Comparison of ENCODE assay signal across 8 cellular contexts in genomic region chr14:24310666-24311604, GRCh38. TPM values are rescaled to one million over a fixed set of nuclear protein-coding genes. Genes with fewer than 3 reads are reported as not detected.
DNase-seq lines count a peak whose midpoint lies in the region; ATAC-seq, FAIRE-seq and TF ChIP-seq lines count a peak whose summit lies in the region.

TSS of gene LTB4R (plus strand) at chr14:24311502. CDS start at chr14:24315652, 4,150 bp downstream.

- H3K4me1 ChIP-seq in foreskin keratinocyte (peaks cover 24% of the 10 kb centered on the region), SJCRH30 (no peaks in the 10 kb centered on the region)

- H3K27ac ChIP-seq in foreskin keratinocyte (peak within 1 kb of the TSS; percentile 25), SJCRH30 (no peak within 1 kb of the TSS)

- DNase-seq in GM12892 (ENCODE audit: insufficient read length) (peak; percentile 65), NCI-H69 (lab: John Stamatoyannopoulos, UW) (peak; percentile 95), foreskin keratinocyte (peak; percentile 30 to 56), posterior cingulate gyrus (peak; percentile 44 to 96 (median 69)), SJCRH30 (no peak), NCI-H524 treated with DMSO at 0.1 percent for 48 hours (lab: John Stamatoyannopoulos, UW) (no peak)
- DNase-seq in activated effector memory CD4-positive, alpha-beta T cell treated with Interleukin-2 at 50 U/mL for 16 hours, result peak; percentile 64

- intact Hi-C loops in posterior cingulate gyrus (cut with DNase I), result no loop called here

- TF ChIP-seq CTCF in foreskin keratinocyte (conservative IDR thresholded peaks at IDR 0.05), result peak; percentile 49

- no peak within 1 kb of the TSS for H3K4me3 ChIP-seq in SJCRH30

- peaks cover 17% of the 10 kb centered on the region for H3K36me3 ChIP-seq in SJCRH30

- no peaks in the 10 kb centered on the region for H3K9me3 ChIP-seq in SJCRH30 (replicated peaks)

- FAIRE-seq in GM12892 (lab: Jason Lieb, UNC), result peak; percentile 93

- peak; percentile 55 for ATAC-seq in HG02678 (IDR thresholded peaks at IDR 0.05; ENCODE audit: unreplicated experiment)
- peak; percentile 72 for ATAC-seq in foreskin keratinocyte

- TF ChIP-seq POLR2A in GM12892 (IDR thresholded peaks at IDR 0.05; ENCODE audit: low read depth, low read length), result peak; percentile 11

- no peaks in the 10 kb centered on the region for H3K27me3 ChIP-seq in foreskin keratinocyte
- no peaks in the 10 kb centered on the region for H3K27me3 ChIP-seq in SJCRH30

RNA-seq across cellular contexts. Expression of gene LTB4R, which starts in this region (rescaled TPM):
- 5.1 TPM for polyA plus RNA-seq in GM12892 (2012; ENCODE audit: missing spikeins)
- 7.2 and 8.5 TPM in 2 replicates for total RNA-seq in foreskin keratinocyte
- 8.1 and 8.9 TPM in 2 replicates for polyA plus RNA-seq in foreskin keratinocyte
- total RNA-seq in SJCRH30 (2014; rRNA removed; shearing (Covaris generic)), result 2.0 and 3.8 TPM in 2 replicates

Comparison
In these comparisons a context has a peak if more than half of its experiments do, and no peak if none do; other contexts are left out.
1. DNase-seq: peak in GM12892 (single experiment), NCI-H69 (single experiment), activated effector memory CD4-positive, alpha-beta T cell treated with Interleukin-2 at 50 U/mL for 16 hours (single experiment), foreskin keratinocyte (2 of 2) and posterior cingulate gyrus (10 of 10); none in SJCRH30 (0 of 2) and NCI-H524 treated with DMSO at 0.1 percent for 48 hours (single experiment).